In genomic region chr19:11797491-11797890, GRCh38 we compare ENCODE assay signal across 8 cellular contexts. TPM values are rescaled to one million over a fixed set of nuclear protein-coding genes. Genes with fewer than 3 reads are reported as not detected.
DNase-seq lines count a peak whose midpoint lies in the region; FAIRE-seq and TF ChIP-seq lines count a peak whose summit lies in the region.

No MANE protein-coding gene starts in this region.

- H4K8ac ChIP-seq in H1 (ENCODE audit: extremely low read depth, insufficient read depth, low read length) = no peak overlapping the region

- no peak overlapping the region for H2BK120ac ChIP-seq in H1 (replicated peaks; ENCODE audit: low read depth, low read length)

- H3K4me3 ChIP-seq in GM12865 (ENCODE audit: low read depth, low read length) (peak overlapping the region; percentile 25; the same call in 1 of the 2 replicates), H1 (ENCODE audit: extremely low read depth in 1 of 4, insufficient read depth in 2 of 4, low read depth in 3 of 4, low read length in 4 of 4) (peak overlapping the region in 2 of 4 experiments; percentile 7 to 73; a peak in 2 of 8 replicates)

- no peak overlapping the region for H3K14ac ChIP-seq in H1 (ENCODE audit: insufficient read length)

- no peak overlapping the region for H3K4ac ChIP-seq in H1 (replicated peaks; ENCODE audit: insufficient read length, low read depth, low read length)

- H3K27ac ChIP-seq in H1 (ENCODE audit: low read depth, low read length) = no peak overlapping the region

- H2AFZ ChIP-seq in H1 (ENCODE audit: low read length) = 0 out of 2 replicates have a peak overlapping the region, but pooled peaks have one; percentile 52

- TF ChIP-seq EP300 in H1 (IDR thresholded peaks at IDR 0.05; ENCODE audit: borderline replicate concordance in 1 of 2, low read depth in 2 of 2, low read length in 2 of 2) = no peak

- peaks cover 0 to 9% (median 6%) of the 10 kb centered on the region in 4 experiments; a peak in 5 of 7 replicates for H3K4me1 ChIP-seq in H1 (replicated peaks in 1 of 4; ENCODE audit: control insufficient read depth in 3 of 4, insufficient read depth in 4 of 4, low read length in 3 of 4)

- no peak overlapping the region for H2BK12ac ChIP-seq in H1 (ENCODE audit: low read depth, low read length)

- peak; percentile 77 for TF ChIP-seq CTCF in GM12865 (IDR thresholded peaks at IDR 0.05; ENCODE audit: insufficient read depth, low read depth, low read length, missing control alignments)
- peak; percentile 67 to 81 (median 78) for TF ChIP-seq CTCF in H1 (IDR thresholded peaks at IDR 0.05; ENCODE audit: control extremely low read depth in 1 of 3, insufficient read depth in 1 of 3, low read depth in 1 of 3, low read length in 3 of 3)

- H3K79me1 ChIP-seq in H1 (ENCODE audit: low read depth, low read length) = no peaks in the 10 kb centered on the region

- peaks cover 0 to 10% (median under 1%) of the 10 kb centered on the region in 4 experiments; a peak in 2 of 7 replicates for H3K27me3 ChIP-seq in H1 (replicated peaks in 1 of 4; ENCODE audit: control insufficient read depth in 3 of 4, extremely low read depth in 1 of 4, insufficient read depth in 3 of 4, low read length in 3 of 4)

- H2BK20ac ChIP-seq in H1 (ENCODE audit: low read length) = no peak overlapping the region

- H3K56ac ChIP-seq in H1 (replicated peaks; ENCODE audit: insufficient read length, low read depth, low read length) = no peak overlapping the region

- H3K9me3 ChIP-seq in H1 (ENCODE audit: insufficient read depth in 2 of 2, low read depth in 1 of 2, low read length in 1 of 2) = no peaks in the 10 kb centered on the region

- 19% methylated on average over 8 of the region's 8 CpGs; no CpG with 5 or more reads in 1 of the 2 experiments for WGBS in H1 (ENCODE audit: extremely low coverage in 1 of 2, insufficient coverage in 1 of 2, insufficient read length in 1 of 2, insufficient replicate concordance in 2 of 2, low coverage in 1 of 2, low lambda C conversion rate in 2 of 2, missing lambda C conversion rate in 1 of 2), 2 experiments

- TF ChIP-seq POLR2A in H1 (IDR thresholded peaks at IDR 0.05; ENCODE audit: control extremely low read depth in 1 of 2, low read depth in 2 of 2, low read length in 2 of 2) = no peak

- peaks cover 9% of the 10 kb centered on the region; the same call in 1 of the 2 replicates for H3K23me2 ChIP-seq in H1 (ENCODE audit: low read depth, low read length)

- H2BK15ac ChIP-seq in H1 (ENCODE audit: low read length) = no peak overlapping the region

- peaks cover 0 to 2% of the 10 kb centered on the region in 2 experiments for H4K20me1 ChIP-seq in H1 (replicated peaks in 1 of 2; ENCODE audit: control insufficient read depth in 1 of 2, insufficient read depth in 2 of 2, low read length in 2 of 2)

- H3K79me2 ChIP-seq in H1 (ENCODE audit: control insufficient read depth in 1 of 2, insufficient read depth in 2 of 2, low read length in 2 of 2) = no peaks in the 10 kb centered on the region

- no peak overlapping the region for H2BK5ac ChIP-seq in H1 (ENCODE audit: low read depth, low read length)

- no peak overlapping the region for H4K5ac ChIP-seq in H1 (ENCODE audit: insufficient read length, low read depth, low read length)

- no peak overlapping the region for H4K91ac ChIP-seq in H1 (replicated peaks; ENCODE audit: insufficient read length, low read length)

- no peak overlapping the region for H3K23ac ChIP-seq in H1 (ENCODE audit: insufficient read length)

- peak overlapping the region; percentile 75 to 99 for H3K4me2 ChIP-seq in H1 (ENCODE audit: insufficient read depth in 1 of 2, low read depth in 2 of 2, low read length in 2 of 2)

- peak; percentile 88 for DNase-seq in GM12865 (ENCODE audit: low read depth)
- peak; percentile 45 for DNase-seq in HS-27A (ENCODE audit: low read depth)
- DNase-seq in NCI-H82 treated with DMSO at 0.1 percent for 48 hours (lab: John Stamatoyannopoulos, UW; ENCODE audit: unreplicated experiment) = peak; percentile 60
- DNase-seq in activated CD8-positive, alpha-beta memory T cell treated with anti-CD3 and anti-CD28 coated beads for 24 hours = peak; percentile 87
- peak in 1 of 2 experiments; percentile 84 for DNase-seq in H1 (ENCODE audit: low read depth in 1 of 2, low spot score in 2 of 2)
- peak; percentile 71 to 76 for DNase-seq in lung microvascular endothelial cell (ENCODE audit: low read depth in 2 of 2)
- peak; percentile 36 to 64 (median 47) for DNase-seq in stimulated activated CD4-positive, alpha-beta T cell treated with anti-CD3 and anti-CD28 coated beads, TNF-alpha, amount 100 ng/mL, for 4 hours (ENCODE audit: low read depth in 3 of 3)
- no peak for DNase-seq in OCI-M2 (lab: John Stamatoyannopoulos, UW; ENCODE audit: unreplicated experiment)

- peak; percentile 75 to 83 for TF ChIP-seq RAD21 in H1 (IDR thresholded peaks at IDR 0.05 in 1 of 2, conservative IDR thresholded peaks at IDR 0.05 in 1 of 2; ENCODE audit: low read depth in 2 of 2, low read length in 2 of 2)

- no peak overlapping the region for H3K9ac ChIP-seq in H1 (replicated peaks in 1 of 4; ENCODE audit: extremely low read depth in 1 of 4, low read depth in 3 of 4, low read length in 3 of 4)

- no peaks in the 10 kb centered on the region for H3K36me3 ChIP-seq in H1 (ENCODE audit: control insufficient read depth in 2 of 4, insufficient read depth in 4 of 4, low read length in 3 of 4)

- POLR2A ChIA-PET in H1 (lab: Charles Lee; ENCODE audit: partially characterized antibody) = interaction anchor here (1.2 to 1.9 kb wide), 5 partner anchors 58 to 238 kb away, joined by 3 to 9 read pairs (median 5); partner anchors contain the start of gene ZNF433

- H3K18ac ChIP-seq in H1 (ENCODE audit: extremely low read depth, low read length) = no peak overlapping the region

- no peak overlapping the region for H2AK5ac ChIP-seq in H1 (ENCODE audit: low read depth, low read length)

- CTCF ChIA-PET in H1 (lab: Charles Lee; ENCODE audit: partially characterized antibody) = interaction anchor here (0.6 to 5.7 kb wide), 47 partner anchors 10 to 866 kb away, joined by 3 to 59 read pairs (median 4); partner anchors contain the start of gene ZNF440

- FAIRE-seq in H1 (lab: Jason Lieb, UNC) = peak; percentile 91

RNA-seq across cellular contexts. Expression of gene ZNF491, which starts 0.8 kb away (rescaled TPM):
- 0.78 and 0.84 TPM in 2 replicates for total RNA-seq in H1 (2021; fragmentation: NEBNext Ultra II Directional; extraction: Animal tissue kit (Norgen Biotek cat#: 25700))
- polyA plus RNA-seq in H1 (2011; rRNA removed) = 0.18 and 0.31 TPM in 2 replicates
- polyA plus RNA-seq in H1 (2011; cell fraction: cytosol; rRNA removed) = 0.22 TPM
- 0.20 TPM for polyA plus RNA-seq in H1 (2011; cell fraction: nucleus; rRNA removed)
- polyA plus RNA-seq in H1 (2012, experiment 1 of 2) = 0.39 to 0.79 TPM (median 0.60 TPM) in 4 replicates
- not detected for polyA plus RNA-seq in H1 (2012, experiment 2 of 2)
- polyA plus RNA-seq in H1 (2013, experiment 1 of 2) = 0.28 TPM
- 0.28 TPM for polyA plus RNA-seq in H1 (2013, experiment 2 of 2)
- 1.3 and 1.5 TPM in 2 replicates for polyA minus RNA-seq in H1 (2011; rRNA and poly(A)+ RNA removed)
- polyA minus RNA-seq in H1 (2011; cell fraction: cytosol; rRNA and poly(A)+ RNA removed) = 0.88 TPM
- not detected for polyA minus RNA-seq in H1 (2011; cell fraction: nucleus; rRNA and poly(A)+ RNA removed)
- total RNA-seq in lung microvascular endothelial cell = 0.65 and 1.4 TPM in 2 replicates

RNA-seq across cellular contexts. Expression of gene ZNF440, which starts 16.6 kb away (rescaled TPM):
- total RNA-seq in H1 (2021; fragmentation: NEBNext Ultra II Directional; extraction: Animal tissue kit (Norgen Biotek cat#: 25700)) = 6.5 and 7.9 TPM in 2 replicates
- 0.63 and 0.77 TPM in 2 replicates for polyA plus RNA-seq in H1 (2011; rRNA removed)
- polyA plus RNA-seq in H1 (2011; cell fraction: cytosol; rRNA removed) = 1.2 TPM
- 1.8 TPM for polyA plus RNA-seq in H1 (2011; cell fraction: nucleus; rRNA removed)
- 1.3 to 2.7 TPM (median 2.1 TPM) in 4 replicates for polyA plus RNA-seq in H1 (2012, experiment 1 of 2)
- polyA plus RNA-seq in H1 (2012, experiment 2 of 2) = 0.17 TPM
- polyA plus RNA-seq in H1 (2013, experiment 1 of 2) = 2.8 TPM
- polyA plus RNA-seq in H1 (2013, experiment 2 of 2) = 2.1 TPM
- 2.8 and 4.6 TPM in 2 replicates for polyA minus RNA-seq in H1 (2011; rRNA and poly(A)+ RNA removed)
- polyA minus RNA-seq in H1 (2011; cell fraction: cytosol; rRNA and poly(A)+ RNA removed) = 7.7 TPM
- polyA minus RNA-seq in H1 (2011; cell fraction: nucleus; rRNA and poly(A)+ RNA removed) = 9.9 TPM
- 4.8 and 9.5 TPM in 2 replicates for total RNA-seq in lung microvascular endothelial cell

RNA-seq across cellular contexts. Expression of gene ZNF441, which starts 30.7 kb away (rescaled TPM):
- total RNA-seq in H1 (2021; fragmentation: NEBNext Ultra II Directional; extraction: Animal tissue kit (Norgen Biotek cat#: 25700)) = 0.23 and 0.48 TPM in 2 replicates
- 0.09 and 0.22 TPM in 2 replicates for polyA plus RNA-seq in H1 (2011; rRNA removed)
- 0.62 TPM for polyA plus RNA-seq in H1 (2011; cell fraction: cytosol; rRNA removed)
- polyA plus RNA-seq in H1 (2011; cell fraction: nucleus; rRNA removed) = 0.80 TPM
- polyA plus RNA-seq in H1 (2012, experiment 1 of 2) = 0.11 to 0.44 TPM (median 0.12 TPM) in 4 replicates
- polyA plus RNA-seq in H1 (2012, experiment 2 of 2) = not detected
- polyA plus RNA-seq in H1 (2013, experiment 1 of 2) = 0.20 TPM
- 0.26 TPM for polyA plus RNA-seq in H1 (2013, experiment 2 of 2)
- 0.95 and 2.1 TPM in 2 replicates for polyA minus RNA-seq in H1 (2011; rRNA and poly(A)+ RNA removed)
- 0.51 TPM for polyA minus RNA-seq in H1 (2011; cell fraction: cytosol; rRNA and poly(A)+ RNA removed)
- polyA minus RNA-seq in H1 (2011; cell fraction: nucleus; rRNA and poly(A)+ RNA removed) = 1.9 TPM
- total RNA-seq in lung microvascular endothelial cell = 6.5 and 13.9 TPM in 2 replicates

RNA-seq across cellular contexts. Expression of gene ZNF439, which starts 51.0 kb away (rescaled TPM):
- total RNA-seq in H1 (2021; fragmentation: NEBNext Ultra II Directional; extraction: Animal tissue kit (Norgen Biotek cat#: 25700)) = 0.17 TPM in 1 of 2 replicates, not detected in the other
- 0.05 and 0.09 TPM in 2 replicates for polyA plus RNA-seq in H1 (2011; rRNA removed)
- 0.23 TPM for polyA plus RNA-seq in H1 (2011; cell fraction: cytosol; rRNA removed)
- polyA plus RNA-seq in H1 (2011; cell fraction: nucleus; rRNA removed) = 0.13 TPM
- polyA plus RNA-seq in H1 (2012, experiment 1 of 2) = 0.08 to 0.19 TPM (median 0.12 TPM) in 3 of 4 replicates, not detected in the other
- not detected for polyA plus RNA-seq in H1 (2012, experiment 2 of 2)
- polyA plus RNA-seq in H1 (2013, experiment 1 of 2) = 0.30 TPM
- 0.31 TPM for polyA plus RNA-seq in H1 (2013, experiment 2 of 2)
- polyA minus RNA-seq in H1 (2011; rRNA and poly(A)+ RNA removed) = 0.07 and 0.22 TPM in 2 replicates
- not detected for polyA minus RNA-seq in H1 (2011; cell fraction: cytosol; rRNA and poly(A)+ RNA removed)
- 0.90 TPM for polyA minus RNA-seq in H1 (2011; cell fraction: nucleus; rRNA and poly(A)+ RNA removed)
- total RNA-seq in lung microvascular endothelial cell = 0.22 and 2.8 TPM in 2 replicates

RNA-seq across cellular contexts. Expression of gene ZNF823, which starts 58.7 kb away (rescaled TPM):
- total RNA-seq in H1 (2021; fragmentation: NEBNext Ultra II Directional; extraction: Animal tissue kit (Norgen Biotek cat#: 25700)) = 2.4 and 2.9 TPM in 2 replicates
- 0.73 and 0.93 TPM in 2 replicates for polyA plus RNA-seq in H1 (2011; rRNA removed)
- 1.0 TPM for polyA plus RNA-seq in H1 (2011; cell fraction: cytosol; rRNA removed)
- polyA plus RNA-seq in H1 (2011; cell fraction: nucleus; rRNA removed) = 0.40 TPM
- 1.1 to 2.2 TPM (median 1.4 TPM) in 4 replicates for polyA plus RNA-seq in H1 (2012, experiment 1 of 2)
- polyA plus RNA-seq in H1 (2012, experiment 2 of 2) = not detected
- polyA plus RNA-seq in H1 (2013, experiment 1 of 2) = 0.83 TPM
- polyA plus RNA-seq in H1 (2013, experiment 2 of 2) = 1.1 TPM
- polyA minus RNA-seq in H1 (2011; rRNA and poly(A)+ RNA removed) = 2.8 and 5.5 TPM in 2 replicates
- polyA minus RNA-seq in H1 (2011; cell fraction: cytosol; rRNA and poly(A)+ RNA removed) = 3.7 TPM
- 3.0 TPM for polyA minus RNA-seq in H1 (2011; cell fraction: nucleus; rRNA and poly(A)+ RNA removed)
- 5.0 and 13.1 TPM in 2 replicates for total RNA-seq in lung microvascular endothelial cell
